ENCODE assay signal across 12 cellular contexts in genomic region chr10:47152861-47153349, GRCh38.
A peak's percentile ranks its signal among the peaks of the same experiment; 100 is the strongest.
DNase-seq lines count a peak whose midpoint lies in the region; ATAC-seq, FAIRE-seq and TF ChIP-seq lines count a peak whose summit lies in the region.
"Had no signal": no experiment of that assay in that cellular context is flagged by ENCODE, and none has a peak within 500 bp of the region (broad histone marks: within the 10 kb centered on the region; RNA-seq: fewer than 3 reads in every experiment).

No MANE protein-coding gene starts in this region.

- H3K27me3 ChIP-seq in esophagus squamous epithelium: no peaks in the 10 kb centered on the region
- H3K27me3 ChIP-seq in upper lobe of right lung: no peaks in the 10 kb centered on the region

- DNase-seq in activated naive CD4-positive, alpha-beta T cell (lab: John Stamatoyannopoulos, UW): no peak
- DNase-seq in OCI-LY7 (ENCODE audit: low spot score) (no peak), esophagus squamous epithelium (lab: John Stamatoyannopoulos, UW) (no peak), upper lobe of right lung (no peak), GM12891 (ENCODE audit: insufficient read length, low spot score) (no peak)
- no peak for DNase-seq in activated CD4-positive, alpha-beta memory T cell treated with anti-CD3 and anti-CD28 coated beads for 36 hours
- DNase-seq: immature natural killer cell; NCI-H510A treated with DMSO at 0.1 percent for 48 hours; stimulated activated CD4-positive, alpha-beta T cell treated with anti-CD3 and anti-CD28 coated beads, Interleukin-4, amount 100 ng/mL, for 1 hour had no signal

- H2AFZ ChIP-seq in OCI-LY7 (ENCODE audit: low read length): no peak overlapping the region

- no peak overlapping the region for H3K4me3 Mint-ChIP-seq in activated naive CD4-positive, alpha-beta T cell treated with anti-CD3 and anti-CD28 coated beads, Interleukin-2, amount 50 U/mL, for 24 hours
- no peak overlapping the region for H3K4me3 Mint-ChIP-seq in activated CD4-positive, alpha-beta memory T cell treated with anti-CD3 and anti-CD28 coated beads for 36 hours
- H3K4me3 Mint-ChIP-seq: immature natural killer cell had no signal

- H3K27ac ChIP-seq in OCI-LY7 (ENCODE audit: low read depth, low read length, poor library complexity, severe bottlenecking) (no peak overlapping the region), esophagus squamous epithelium (no peak overlapping the region), upper lobe of right lung (no peak overlapping the region)

- POLR2A ChIA-PET in OCI-LY7 (lab: Charles Lee): interaction anchor here (0.7 to 1.1 kb wide), 2 partner anchors 14 to 49 kb away, joined by 3 to 4 read pairs; no protein-coding TSS in a partner anchor
- POLR2A ChIA-PET in activated CD4-positive, alpha-beta memory T cell treated with anti-CD3 and anti-CD28 coated beads for 36 hours (lab: Charles Lee): no interaction called here

- FAIRE-seq in GM12891 (lab: Jason Lieb, UNC): no peak
- FAIRE-seq: D721Med had no signal

- peaks cover 10% of the 10 kb centered on the region for H3K4me1 Mint-ChIP-seq in activated naive CD4-positive, alpha-beta T cell treated with anti-CD3 and anti-CD28 coated beads, Interleukin-2, amount 50 U/mL, for 24 hours
- peaks cover 8% of the 10 kb centered on the region for H3K4me1 Mint-ChIP-seq in activated CD4-positive, alpha-beta memory T cell treated with anti-CD3 and anti-CD28 coated beads for 36 hours (ENCODE audit: low read depth)
- H3K4me1 Mint-ChIP-seq: immature natural killer cell had no signal

- H3K27ac Mint-ChIP-seq in activated naive CD4-positive, alpha-beta T cell treated with anti-CD3 and anti-CD28 coated beads, Interleukin-2, amount 50 U/mL, for 24 hours: peak overlapping the region; percentile 13
- H3K27ac Mint-ChIP-seq in activated CD4-positive, alpha-beta memory T cell treated with anti-CD3 and anti-CD28 coated beads for 36 hours: no peak overlapping the region
- H3K27ac Mint-ChIP-seq: immature natural killer cell had no signal

- H3K4me1 ChIP-seq in OCI-LY7 (ENCODE audit: insufficient read depth, low read length, poor library complexity, severe bottlenecking): no peaks in the 10 kb centered on the region
- peaks cover 0 to 4% (median 0%) of the 10 kb centered on the region in 3 donors for H3K4me1 ChIP-seq in esophagus squamous epithelium
- no peaks in the 10 kb centered on the region for H3K4me1 ChIP-seq in upper lobe of right lung

- 41 to 52% methylated on average over 3 of the region's 3 CpGs for WGBS in esophagus squamous epithelium, 2 donors

- CTCF ChIA-PET in OCI-LY7 (lab: Charles Lee; ENCODE audit: unreplicated experiment): no interaction called here
- CTCF ChIA-PET in activated CD4-positive, alpha-beta memory T cell treated with anti-CD3 and anti-CD28 coated beads for 36 hours (lab: Charles Lee): interaction anchor here (0.7 to 2.1 kb wide), 4 partner anchors 14 to 108 kb away, joined by 3 to 6 read pairs (median 4); no protein-coding TSS in a partner anchor

- H3K9me2 ChIP-seq in OCI-LY7 (ENCODE audit: insufficient read depth, low read length): no peaks in the 10 kb centered on the region

- peaks cover 23% of the 10 kb centered on the region for H3K9me3 Mint-ChIP-seq in activated naive CD4-positive, alpha-beta T cell treated with anti-CD3 and anti-CD28 coated beads, Interleukin-2, amount 50 U/mL, for 24 hours
- peaks cover 24% of the 10 kb centered on the region for H3K9me3 Mint-ChIP-seq in activated CD4-positive, alpha-beta memory T cell treated with anti-CD3 and anti-CD28 coated beads for 36 hours

- no peaks in the 10 kb centered on the region for H3K36me3 ChIP-seq in OCI-LY7 (ENCODE audit: insufficient read depth, low read length)
- no peaks in the 10 kb centered on the region for H3K36me3 ChIP-seq in esophagus squamous epithelium
- no peaks in the 10 kb centered on the region for H3K36me3 ChIP-seq in upper lobe of right lung

- no peak overlapping the region for H3K4me2 ChIP-seq in OCI-LY7 (ENCODE audit: low read length)

- ATAC-seq in upper lobe of right lung (peak; percentile 22), HG03108 (IDR thresholded peaks at IDR 0.05; ENCODE audit: unreplicated experiment) (no peak)

- H3K27me3 Mint-ChIP-seq in activated naive CD4-positive, alpha-beta T cell treated with anti-CD3 and anti-CD28 coated beads, Interleukin-2, amount 50 U/mL, for 24 hours: no peaks in the 10 kb centered on the region
- no peaks in the 10 kb centered on the region for H3K27me3 Mint-ChIP-seq in activated CD4-positive, alpha-beta memory T cell treated with anti-CD3 and anti-CD28 coated beads for 36 hours

- TF ChIP-seq POLR2A in esophagus squamous epithelium (IDR thresholded peaks at IDR 0.05) (no peak), GM12891 (IDR thresholded peaks at IDR 0.05; ENCODE audit: low read depth, low read length) (no peak)

- H3K4me3 ChIP-seq in OCI-LY7 (ENCODE audit: low read depth, low read length, poor library complexity, severe bottlenecking): no peak overlapping the region
- no peak overlapping the region for H3K4me3 ChIP-seq in esophagus squamous epithelium
- H3K4me3 ChIP-seq in upper lobe of right lung: no peak overlapping the region

- H3K79me2 ChIP-seq in OCI-LY7 (ENCODE audit: insufficient read depth, low read depth, low read length): no peaks in the 10 kb centered on the region

- H4K20me1 ChIP-seq in OCI-LY7 (ENCODE audit: insufficient read depth, low read length): no peaks in the 10 kb centered on the region

- no peaks in the 10 kb centered on the region for H3K9me3 ChIP-seq in OCI-LY7 (ENCODE audit: low read length)
- H3K9me3 ChIP-seq in esophagus squamous epithelium: peaks cover 0 to 11% (median 9%) of the 10 kb centered on the region in 3 donors
- peaks cover 7% of the 10 kb centered on the region for H3K9me3 ChIP-seq in upper lobe of right lung

- H3K36me3 Mint-ChIP-seq in activated naive CD4-positive, alpha-beta T cell treated with anti-CD3 and anti-CD28 coated beads, Interleukin-2, amount 50 U/mL, for 24 hours: peaks cover 5% of the 10 kb centered on the region
- H3K36me3 Mint-ChIP-seq in activated CD4-positive, alpha-beta memory T cell treated with anti-CD3 and anti-CD28 coated beads for 36 hours: peaks cover 3% of the 10 kb centered on the region
- H3K36me3 Mint-ChIP-seq: immature natural killer cell had no signal

- BruUV-seq in OCI-LY7 (replicated peaks; lab: Mats Ljungman, UMichigan): no TSS peak

- intact Hi-C loops in OCI-LY7 (cut with micrococcal nuclease; ENCODE audit: unreplicated experiment) (no loop called here), esophagus squamous epithelium (cut with DNase I) (no loop called here), upper lobe of right lung (cut with DNase I) (no loop called here)
- intact Hi-C loops in activated CD4-positive, alpha-beta memory T cell treated with anti-CD3 and anti-CD28 coated beads for 36 hours (cut with micrococcal nuclease): no loop called here

- TF ChIP-seq CTCF in OCI-LY7 (conservative IDR thresholded peaks at IDR 0.05; ENCODE audit: low read length): peak; percentile 59
- peak in 4 of 6 experiments; percentile 20 to 63 (median 38) for TF ChIP-seq CTCF in esophagus squamous epithelium (IDR thresholded peaks at IDR 0.05)
- TF ChIP-seq CTCF in upper lobe of right lung (IDR thresholded peaks at IDR 0.05): peak; percentile 29

TF ChIP-seq in GM12891, 5 proteins besides CTCF, POLR2A, EP300 and RAD21:
- TF ChIP-seq POU2F2 (IDR thresholded peaks at IDR 0.05; ENCODE audit: low read depth, low read length) (no peak), POLR2AphosphoS5 (IDR thresholded peaks at IDR 0.05; ENCODE audit: low read depth, low read length) (no peak), SPI1 (IDR thresholded peaks at IDR 0.05; ENCODE audit: low read depth, low read length) (no peak), PAX5 (IDR thresholded peaks at IDR 0.05; ENCODE audit: insufficient read depth, low read length, severe bottlenecking) (no peak), TAF1 (IDR thresholded peaks at IDR 0.05; ENCODE audit: low read depth, low read length) (no peak)
